25 cellular contexts compared by ENCODE assay signal in the genomic region with DNA sequence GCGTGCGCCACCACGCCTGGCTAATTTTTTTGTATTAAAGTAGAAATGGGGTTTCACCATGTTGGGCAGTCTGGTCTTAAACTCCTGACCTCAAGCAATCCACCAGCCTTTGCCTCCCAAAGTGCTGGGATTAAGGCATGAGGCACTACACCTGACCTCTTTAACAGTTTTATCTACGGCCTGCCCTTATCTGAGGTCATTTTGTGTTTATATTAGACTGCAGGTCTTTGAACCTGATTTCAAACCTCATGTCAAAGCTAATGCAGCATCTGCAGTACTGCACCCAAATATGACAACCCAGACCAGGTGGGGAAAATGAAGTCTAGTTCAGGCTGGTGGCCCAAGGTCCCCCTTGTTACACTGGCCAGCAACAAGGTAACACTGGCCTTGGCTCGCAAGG.
"Had no signal": no experiment of that assay in that cellular context is flagged by ENCODE, and none has a peak within 500 bp of the region (broad histone marks: within the 10 kb centered on the region; RNA-seq: fewer than 3 reads in every experiment).

No MANE protein-coding gene starts in this region.

- H3K27ac Mint-ChIP-seq: mesothelial cell of epicardium; naive B cell; natural killer cell treated with Interleukin-12 subunit alpha and Interleukin-12 subunit beta and Interleukin-15 and Interleukin-18, amount 100 ng/mL, for 72 hours; stimulated activated memory B cell treated with anti-CD40 and anti-IgM and Interleukin-4, amounts not matched to agents 10 μg/mL and 1 μg/mL and 100 μg/mL, for 72 hours had no signal

- H3K27me3 ChIP-seq: dorsolateral prefrontal cortex, gastrocnemius medialis, right atrium auricular region, sigmoid colon, testis, tibial artery, upper lobe of left lung, uterus had no signal

- H3K4me1 ChIP-seq: prostate gland, upper lobe of left lung, uterus had no signal

- H3K4me1 Mint-ChIP-seq: neural crest cell had no signal

- DNase-seq: dorsolateral prefrontal cortex; effector CD4-positive, alpha-beta T cell; foreskin fibroblast; gastrocnemius medialis; head of caudate nucleus; mesenchymal stem cell; mucosa of descending colon; naive B cell; sigmoid colon; stimulated activated CD4-positive, alpha-beta T cell treated with anti-CD3 and anti-CD28 coated beads, Interleukin-4, amount 100 ng/mL, for 4 hours; stimulated activated naive CD8-positive, alpha-beta T cell treated with anti-CD3 and anti-CD28 coated beads, Interleukin-15, Interleukin-2, amounts not matched to agents 100 U/mL and 50 U/mL, for 24 hours; substantia nigra; testis; tibial artery; upper lobe of left lung; uterus had no signal

- ATAC-seq: esophagus mucosa; gastrocnemius medialis; mucosa of descending colon; natural killer cell treated with Interleukin-12 subunit alpha and Interleukin-12 subunit beta and Interleukin-15 and Interleukin-18, amount 100 ng/mL, for 72 hours; stimulated activated memory B cell treated with anti-CD40 and anti-IgM and Interleukin-4, amounts not matched to agents 10 μg/mL and 1 μg/mL and 100 μg/mL, for 72 hours; stimulated activated naive CD8-positive, alpha-beta T cell treated with anti-CD3 and anti-CD28 coated beads, Interleukin-15, Interleukin-2, amounts not matched to agents 100 U/mL and 50 U/mL, for 24 hours had no signal

- H3K4me3 ChIP-seq: dorsolateral prefrontal cortex, gastrocnemius medialis, mucosa of descending colon, prostate gland, right atrium auricular region, sigmoid colon, testis, tibial artery, upper lobe of left lung, uterus had no signal

- H3K4me3 Mint-ChIP-seq: mesothelial cell of epicardium; naive B cell; natural killer cell treated with Interleukin-12 subunit alpha and Interleukin-12 subunit beta and Interleukin-15 and Interleukin-18, amount 100 ng/mL, for 72 hours; neural crest cell; stimulated activated memory B cell treated with anti-CD40 and anti-IgM and Interleukin-4, amounts not matched to agents 10 μg/mL and 1 μg/mL and 100 μg/mL, for 72 hours had no signal

- H3K9me3 ChIP-seq: gastrocnemius medialis, mucosa of descending colon, neutrophil, prostate gland, right atrium auricular region, sigmoid colon, testis, tibial artery, upper lobe of left lung, uterus had no signal

- H3K36me3 ChIP-seq: gastrocnemius medialis, neutrophil, prostate gland, right atrium auricular region, sigmoid colon, tibial artery, upper lobe of left lung, uterus had no signal

- H3K27ac ChIP-seq: dorsolateral prefrontal cortex, epithelial cell of prostate, gastrocnemius medialis, neutrophil, prostate gland, right atrium auricular region, sigmoid colon, testis, tibial artery, upper lobe of left lung, uterus had no signal

- H3K27me3 Mint-ChIP-seq: stimulated activated memory B cell treated with anti-CD40 and anti-IgM and Interleukin-4, amounts not matched to agents 10 μg/mL and 1 μg/mL and 100 μg/mL, for 72 hours had no signal

- H3K36me3 Mint-ChIP-seq: naive B cell; natural killer cell treated with Interleukin-12 subunit alpha and Interleukin-12 subunit beta and Interleukin-15 and Interleukin-18, amount 100 ng/mL, for 72 hours; stimulated activated memory B cell treated with anti-CD40 and anti-IgM and Interleukin-4, amounts not matched to agents 10 μg/mL and 1 μg/mL and 100 μg/mL, for 72 hours had no signal

- H3K9me3 Mint-ChIP-seq: naive B cell; natural killer cell treated with Interleukin-12 subunit alpha and Interleukin-12 subunit beta and Interleukin-15 and Interleukin-18, amount 100 ng/mL, for 72 hours; stimulated activated memory B cell treated with anti-CD40 and anti-IgM and Interleukin-4, amounts not matched to agents 10 μg/mL and 1 μg/mL and 100 μg/mL, for 72 hours had no signal
